ENCODE assay signal across 12 cellular contexts in genomic region chr9:36939214-36939613, GRCh38.
DNase-seq lines count a peak whose midpoint lies in the region; ATAC-seq and TF ChIP-seq lines count a peak whose summit lies in the region.
"Had no signal": no experiment of that assay in that cellular context is flagged by ENCODE, and none has a peak within 500 bp of the region (broad histone marks: within the 10 kb centered on the region; RNA-seq: fewer than 3 reads in every experiment).

No MANE protein-coding gene starts in this region.

- H3K4me2 ChIP-seq in OCI-LY7 (ENCODE audit: low read length): no peak overlapping the region

- peaks cover 74% of the 10 kb centered on the region for H3K4me1 Mint-ChIP-seq in memory B cell
- H3K4me1 Mint-ChIP-seq in type B pancreatic cell (ENCODE audit: unreplicated experiment): peaks cover 4% of the 10 kb centered on the region
- H3K4me1 Mint-ChIP-seq: CD4-positive, CD25-positive, alpha-beta regulatory T cell had no signal

- intact Hi-C loops in OCI-LY7 (cut with micrococcal nuclease; ENCODE audit: unreplicated experiment) (no loop called here), spleen (cut with DNase I; ENCODE audit: low total_unique reads) (no loop called here)

- H3K27ac ChIP-seq in OCI-LY7 (ENCODE audit: low read depth, low read length, poor library complexity, severe bottlenecking) (no peak overlapping the region), spleen (no peak overlapping the region)
- H3K27ac ChIP-seq: 22Rv1 had no signal

- no peak for ATAC-seq in memory B cell (ENCODE audit: low read depth)

- H3K9me3 ChIP-seq in OCI-LY7 (ENCODE audit: low read length) (no peaks in the 10 kb centered on the region), spleen (no peaks in the 10 kb centered on the region)
- H3K9me3 ChIP-seq: BLaER1 treated with 17β-estradiol and CSF1 and Interleukin-3, amounts not matched to agents 10 nM and 100 nM; HAP-1 had no signal

- H3K79me2 ChIP-seq in OCI-LY7 (ENCODE audit: insufficient read depth, low read depth, low read length): no peaks in the 10 kb centered on the region; the same call in 1 of the 2 replicates

- TF ChIP-seq POLR2A in spleen (IDR thresholded peaks at IDR 0.05): no peak

- DNase-seq in activated CD8-positive, alpha-beta memory T cell treated with anti-CD3 and anti-CD28 coated beads for 24 hours: peak; percentile 24
- DNase-seq in activated CD8-positive, alpha-beta memory T cell treated with anti-CD3 and anti-CD28 coated beads, Interleukin-2, amount 50 U/mL, for 48 hours: no peak
- no peak for DNase-seq in OCI-LY7 (ENCODE audit: low spot score)
- no peak for DNase-seq in memory B cell (ENCODE audit: low spot score in 2 of 2)
- DNase-seq in type B pancreatic cell (ENCODE audit: extremely low spot score, unreplicated experiment): peak; percentile 42
- DNase-seq in NCI-H748 treated with DMSO at 0.1 percent for 48 hours (lab: John Stamatoyannopoulos, UW): no peak
- no peak for DNase-seq in activated T-cell treated with anti-CD3 and anti-CD28 coated beads, Interleukin-2, amount 50 U/mL, for 1 hour
- no peak for DNase-seq in spleen
- DNase-seq: CD4-positive, CD25-positive, alpha-beta regulatory T cell had no signal

- CTCF ChIA-PET in OCI-LY7 (lab: Charles Lee; ENCODE audit: unreplicated experiment): no interaction called here

- H3K4me3 ChIP-seq in OCI-LY7 (ENCODE audit: low read depth, low read length, poor library complexity, severe bottlenecking) (no peak overlapping the region), spleen (no peak overlapping the region)
- H3K4me3 ChIP-seq: BLaER1 treated with 17β-estradiol and CSF1 and Interleukin-3, amounts not matched to agents 10 nM and 100 nM; HAP-1 had no signal

- peaks cover 38% of the 10 kb centered on the region for H3K36me3 Mint-ChIP-seq in memory B cell
- H3K36me3 Mint-ChIP-seq in type B pancreatic cell: no peaks in the 10 kb centered on the region
- H3K36me3 Mint-ChIP-seq: CD4-positive, CD25-positive, alpha-beta regulatory T cell had no signal

- H3K9me3 Mint-ChIP-seq in memory B cell (no peaks in the 10 kb centered on the region), type B pancreatic cell (no peaks in the 10 kb centered on the region)
- H3K9me3 Mint-ChIP-seq: CD4-positive, CD25-positive, alpha-beta regulatory T cell had no signal

- H3K27ac Mint-ChIP-seq in memory B cell (peak overlapping the region; percentile 84), type B pancreatic cell (no peak overlapping the region)
- H3K27ac Mint-ChIP-seq: CD4-positive, CD25-positive, alpha-beta regulatory T cell had no signal

- H3K4me1 ChIP-seq in OCI-LY7 (ENCODE audit: insufficient read depth, low read length, poor library complexity, severe bottlenecking) (no peaks in the 10 kb centered on the region), spleen (peaks cover 0 to 37% (median 8%) of the 10 kb centered on the region in 6 donors)

- no peak overlapping the region for H2AFZ ChIP-seq in OCI-LY7 (ENCODE audit: low read length)

- POLR2A ChIA-PET in OCI-LY7 (lab: Charles Lee): interaction anchor here (0.7 kb wide), 1 partner anchor 21 kb away, joined by 3 read pairs; no protein-coding TSS in a partner anchor

- 49 to 63% (median 61%) methylated on average over 5 of the region's 5 CpGs for WGBS in spleen, 5 donors

- no peaks in the 10 kb centered on the region for H3K27me3 Mint-ChIP-seq in memory B cell
- H3K27me3 Mint-ChIP-seq in type B pancreatic cell: peaks cover 36% of the 10 kb centered on the region

- no peaks in the 10 kb centered on the region for H3K9me2 ChIP-seq in OCI-LY7 (ENCODE audit: insufficient read depth, low read length)

- H3K36me3 ChIP-seq in OCI-LY7 (ENCODE audit: insufficient read depth, low read length): peaks cover 96% of the 10 kb centered on the region
- H3K36me3 ChIP-seq in spleen: peaks cover 0 to 37% (median 0%) of the 10 kb centered on the region in 6 donors
- H3K36me3 ChIP-seq: HAP-1 had no signal

- TF ChIP-seq CTCF in OCI-LY7 (conservative IDR thresholded peaks at IDR 0.05; ENCODE audit: low read length) (no peak), type B pancreatic cell (conservative IDR thresholded peaks at IDR 0.05) (no peak), spleen (IDR thresholded peaks at IDR 0.05 in 8 of 11, conservative IDR thresholded peaks at IDR 0.05 in 3 of 11) (no peak)

- TSS peak; percentile 38 for BruUV-seq in OCI-LY7 (replicated peaks; lab: Mats Ljungman, UMichigan)

- no peaks in the 10 kb centered on the region for H3K27me3 ChIP-seq in spleen (replicated peaks in 1 of 7)
- H3K27me3 ChIP-seq: BLaER1 treated with 17β-estradiol and CSF1 and Interleukin-3, amounts not matched to agents 10 nM and 100 nM had no signal

- H3K4me3 Mint-ChIP-seq in memory B cell (peak overlapping the region; percentile 24), type B pancreatic cell (no peak overlapping the region)

- no peaks in the 10 kb centered on the region for H4K20me1 ChIP-seq in OCI-LY7 (ENCODE audit: insufficient read depth, low read length)

Comparison
In these comparisons a context has a peak if more than half of its experiments do, and no peak if none do; other contexts are left out.
1. DNase-seq: peak in activated CD8-positive, alpha-beta memory T cell treated with anti-CD3 and anti-CD28 coated beads for 24 hours (single experiment) and type B pancreatic cell (single experiment); none in activated CD8-positive, alpha-beta memory T cell treated with anti-CD3 and anti-CD28 coated beads, Interleukin-2, amount 50 U/mL, for 48 hours (single experiment), OCI-LY7 (single experiment), memory B cell (0 of 2), NCI-H748 treated with DMSO at 0.1 percent for 48 hours (single experiment), activated T-cell treated with anti-CD3 and anti-CD28 coated beads, Interleukin-2, amount 50 U/mL, for 1 hour (single experiment) and spleen (single experiment).